ENCODE assay signal across 19 cellular contexts in genomic region chr4:188107931-188108843, GRCh38. TPM values are rescaled to one million over a fixed set of nuclear protein-coding genes. Genes with fewer than 3 reads are reported as not detected.
DNase-seq lines count a peak whose midpoint lies in the region; ATAC-seq and TF ChIP-seq lines count a peak whose summit lies in the region.
"Had no signal": no experiment of that assay in that cellular context is flagged by ENCODE, and none has a peak within 500 bp of the region (broad histone marks: within the 10 kb centered on the region; RNA-seq: fewer than 3 reads in every experiment).

No MANE protein-coding gene starts in this region.

- H3K9me2 ChIP-seq in PC-3 (replicated peaks; ENCODE audit: low read length): no peaks in the 10 kb centered on the region

- DNase-seq in ELF-1 (ENCODE audit: low read depth, low spot score) (peak; percentile 75), PC-3 (peak; percentile 21), fibroblast of mammary gland (ENCODE audit: low read depth) (peak; percentile 36), osteoblast (ENCODE audit: insufficient read length, low spot score, missing footprints) (peak; percentile 96), NCI-H82 (lab: John Stamatoyannopoulos, UW) (no peak)
- no peak for DNase-seq in activated T-cell treated with anti-CD3 and anti-CD28 coated beads, Interleukin-2, amount 50 U/mL, for 48 hours
- DNase-seq: activated CD4-positive, alpha-beta T cell treated with anti-CD3 and anti-CD28 coated beads, Interleukin-2, amount 50 U/mL, for 48 hours; activated gamma-delta T cell treated with Interleukin-2 at 50 U/mL for 16 hours; caudate nucleus; erythroblast; NCI-H187 treated with DMSO at 0.1 percent for 48 hours; NCI-H69; Right ventricle myocardium superior; stimulated activated CD4-positive, alpha-beta T cell treated with anti-CD3 and anti-CD28 coated beads, Interleukin-4, amount 100 ng/mL, for 4 hours; stimulated activated naive CD4-positive, alpha-beta T cell had no signal

- H3K36me3 ChIP-seq in PC-3 (ENCODE audit: low read depth, low read length) (no peaks in the 10 kb centered on the region), osteoblast (ENCODE audit: insufficient read depth, low read length) (no peaks in the 10 kb centered on the region)

- no peak overlapping the region for H3K27ac Mint-ChIP-seq in activated T-helper 17 cell treated with anti-CD3 and anti-CD28 coated beads, Interleukin-2, amount 50 U/mL, for 72 hours
- H3K27ac Mint-ChIP-seq: CD14-positive monocyte had no signal

- H4K20me1 ChIP-seq in PC-3 (ENCODE audit: low read length) (no peaks in the 10 kb centered on the region), osteoblast (ENCODE audit: insufficient read depth, low read length) (no peaks in the 10 kb centered on the region)

- H3K9me3 Mint-ChIP-seq in activated T-helper 17 cell treated with anti-CD3 and anti-CD28 coated beads, Interleukin-2, amount 50 U/mL, for 72 hours: peaks cover 18% of the 10 kb centered on the region

- H3K79me2 ChIP-seq in PC-3 (ENCODE audit: low read length) (no peaks in the 10 kb centered on the region), osteoblast (ENCODE audit: insufficient read depth, low read length) (no peaks in the 10 kb centered on the region)

- H3K4me1 Mint-ChIP-seq in activated T-helper 17 cell treated with anti-CD3 and anti-CD28 coated beads, Interleukin-2, amount 50 U/mL, for 72 hours: no peaks in the 10 kb centered on the region
- H3K4me1 Mint-ChIP-seq: CD14-positive monocyte had no signal

- H3K9me3 ChIP-seq in PC-3 (ENCODE audit: low read length) (no peaks in the 10 kb centered on the region), osteoblast (ENCODE audit: low read depth, low read length) (no peaks in the 10 kb centered on the region)

- H3K4me2 ChIP-seq in PC-3 (ENCODE audit: low read length) (no peak overlapping the region), osteoblast (ENCODE audit: insufficient read depth, low read length) (no peak overlapping the region)

- no TSS peak for BruUV-seq in PC-3 (replicated peaks; lab: Mats Ljungman, UMichigan)

- ATAC-seq in PC-3: no peak
- ATAC-seq in activated T-helper 17 cell treated with anti-CD3 and anti-CD28 coated beads, Interleukin-2, amount 50 U/mL, for 72 hours (replicated peaks): no peak
- no peak for ATAC-seq in HG03571 (IDR thresholded peaks at IDR 0.05; ENCODE audit: unreplicated experiment)

- H3K4me3 ChIP-seq in PC-3 (ENCODE audit: low read length) (no peak overlapping the region), fibroblast of mammary gland (ENCODE audit: control insufficient read depth, low read depth, low read length) (no peak overlapping the region), osteoblast (ENCODE audit: insufficient read depth, low read length) (no peak overlapping the region)

- no peaks in the 10 kb centered on the region for H3F3A ChIP-seq in PC-3 (ENCODE audit: low read length, unreplicated experiment)

- H3K9ac ChIP-seq in PC-3 (ENCODE audit: low read length): no peak overlapping the region

- TF ChIP-seq CTCF in PC-3 (conservative IDR thresholded peaks at IDR 0.05; ENCODE audit: low read depth, low read length) (no peak), fibroblast of mammary gland (conservative IDR thresholded peaks at IDR 0.05; ENCODE audit: control insufficient read depth, insufficient read depth, low read depth, low read length) (no peak), osteoblast (IDR thresholded peaks at IDR 0.05; ENCODE audit: extremely low read depth, low read depth, low read length) (no peak)

- H3K4me1 ChIP-seq in PC-3 (ENCODE audit: insufficient read depth, low read length) (no peaks in the 10 kb centered on the region), osteoblast (ENCODE audit: insufficient read depth, low read length) (peaks cover 14% of the 10 kb centered on the region)

- intact Hi-C loops in PC-3 (cut with micrococcal nuclease): no loop called here

- H2AFZ ChIP-seq in PC-3 (ENCODE audit: low read length) (no peak overlapping the region), osteoblast (ENCODE audit: low read length) (no peak overlapping the region)

- POLR2A ChIA-PET in PC-3 (lab: Charles Lee; ENCODE audit: unreplicated experiment): no interaction called here

- CTCF ChIA-PET in PC-3 (lab: Charles Lee): no interaction called here

- no peak overlapping the region for H3K4me3 Mint-ChIP-seq in activated T-helper 17 cell treated with anti-CD3 and anti-CD28 coated beads, Interleukin-2, amount 50 U/mL, for 72 hours
- H3K4me3 Mint-ChIP-seq: CD14-positive monocyte had no signal

- no peaks in the 10 kb centered on the region for H3K36me3 Mint-ChIP-seq in activated T-helper 17 cell treated with anti-CD3 and anti-CD28 coated beads, Interleukin-2, amount 50 U/mL, for 72 hours (ENCODE audit: low read depth)
- H3K36me3 Mint-ChIP-seq: CD14-positive monocyte had no signal

- H3K27me3 Mint-ChIP-seq in activated T-helper 17 cell treated with anti-CD3 and anti-CD28 coated beads, Interleukin-2, amount 50 U/mL, for 72 hours: no peaks in the 10 kb centered on the region

- H3K27ac ChIP-seq in PC-3 (ENCODE audit: low read length): no peak overlapping the region
- H3K27ac ChIP-seq in osteoblast (ENCODE audit: low read depth, low read length): no peak overlapping the region

- H3K27me3 ChIP-seq in PC-3 (ENCODE audit: low read length): no peaks in the 10 kb centered on the region
- no peaks in the 10 kb centered on the region for H3K27me3 ChIP-seq in osteoblast (ENCODE audit: insufficient read depth, low read length)

RNA-seq across cellular contexts. Expression of gene TRIML2, which starts 1.2 kb away (rescaled TPM):
- total RNA-seq in PC-3 (2014; rRNA removed) (not detected in 2 replicates), osteoblast (under 0.01 TPM in 1 of 2 replicates, not detected in the other)
- total RNA-seq in activated T-helper 17 cell treated with anti-CD3 and anti-CD28 coated beads, Interleukin-2, amount 50 U/mL, for 72 hours: not detected
- total RNA-seq: renal cortical epithelial cell, Right ventricle myocardium superior had no signal

RNA-seq across cellular contexts. Expression of gene TRIML1, which starts 31.1 kb away (rescaled TPM):
- total RNA-seq in PC-3 (2014; rRNA removed) (not detected in 2 replicates), osteoblast (not detected in 2 replicates)
- total RNA-seq in activated T-helper 17 cell treated with anti-CD3 and anti-CD28 coated beads, Interleukin-2, amount 50 U/mL, for 72 hours: not detected
- total RNA-seq: renal cortical epithelial cell, Right ventricle myocardium superior had no signal

Comparison
In these comparisons a context has a peak if more than half of its experiments do, and no peak if none do; other contexts are left out.
1. DNase-seq: peak in ELF-1 (single experiment), PC-3 (single experiment), fibroblast of mammary gland (single experiment) and osteoblast (single experiment); none in activated T-cell treated with anti-CD3 and anti-CD28 coated beads, Interleukin-2, amount 50 U/mL, for 48 hours (0 of 2) and NCI-H82 (single experiment).